In genomic region chr12:130627175-130627574, GRCh38 we compare ENCODE assay signal across 26 cellular contexts.
"Had no signal": no experiment of that assay in that cellular context is flagged by ENCODE, and none has a peak within 500 bp of the region (broad histone marks: within the 10 kb centered on the region; RNA-seq: fewer than 3 reads in every experiment).

No MANE protein-coding gene starts in this region.

- H3K36me3 ChIP-seq: SJCRH30 had no signal

- ATAC-seq: HepG2, K562, Panc1, PC-3, SK-N-SH treated with all-trans-retinoic acid at 6 μM for 48 hours had no signal

- H3K27ac ChIP-seq: KMS-11, RWPE1, SJCRH30 had no signal

- H3K4me3 ChIP-seq: K562, SJCRH30 had no signal

- H3K27me3 ChIP-seq: SJCRH30 had no signal

- H3K4me1 ChIP-seq: SJCRH30 had no signal

- H3K9me3 ChIP-seq: SJCRH30 had no signal

- DNase-seq: IMR-90; Kasumi-1; MM.1S; NCI-H1092 treated with DMSO at 0.1 percent for 48 hours; NCI-H1436; NCI-H187; NCI-H2029; NCI-H2081 treated with DMSO at 0.1 percent for 48 hours; NCI-H2171; NCI-H226; NCI-H446; NCI-H510A; NCI-H524 treated with DMSO at 0.1 percent for 48 hours; NCI-H69; NCI-H774; NK-92 treated with Interleukin-12 subunit alpha and Interleukin-12 subunit beta, amount 100 ng/mL, for 24 hours; PC-3; SHP77 treated with DMSO at 0.1 percent for 48 hours; SJCRH30; T-helper 1 cell had no signal
